In genomic region chr9:20562051-20562450, GRCh38 we compare ENCODE assay signal across 14 cellular contexts.
DNase-seq lines count a peak whose midpoint lies in the region; ATAC-seq, FAIRE-seq and TF ChIP-seq lines count a peak whose summit lies in the region.
"Had no signal": no experiment of that assay in that cellular context is flagged by ENCODE, and none has a peak within 500 bp of the region (broad histone marks: within the 10 kb centered on the region; RNA-seq: fewer than 3 reads in every experiment).

No MANE protein-coding gene starts in this region.

- H2AFZ ChIP-seq in GM12878 (ENCODE audit: control insufficient read depth, low read depth, low read length), result no peak overlapping the region
- no peak overlapping the region for H2AFZ ChIP-seq in SK-N-SH (ENCODE audit: low read depth)

- CTCF ChIA-PET in CD4-positive, alpha-beta memory T cell (lab: Charles Lee; ENCODE audit: partially characterized antibody), result interaction anchor here (1.3 kb wide), 1 partner anchor 8 kb away, joined by 3 read pairs; no protein-coding TSS in a partner anchor
- CTCF ChIA-PET in GM12878 (lab: Yijun Ruan, JAX), result interaction anchor here (1.4 kb wide), 1 partner anchor 49 kb away, joined by 4 read pairs; no protein-coding TSS in a partner anchor
- CTCF ChIA-PET in SK-N-SH (lab: Yijun Ruan, JAX), result no interaction called here

- H3K4me1 Mint-ChIP-seq in CD4-positive, alpha-beta memory T cell, result peaks cover 52 to 91% (median 80%) of the 10 kb centered on the region in 4 donors
- peaks cover 42 to 97% (median 85%) of the 10 kb centered on the region in 4 donors for H3K4me1 Mint-ChIP-seq in naive thymus-derived CD8-positive, alpha-beta T cell

- no peaks in the 10 kb centered on the region for H4K20me1 ChIP-seq in GM12878 (ENCODE audit: control insufficient read depth, insufficient read depth)
- H4K20me1 ChIP-seq in SK-N-SH (ENCODE audit: insufficient read depth), result no peaks in the 10 kb centered on the region

- no peaks in the 10 kb centered on the region for H3K27me3 Mint-ChIP-seq in CD4-positive, alpha-beta memory T cell
- no peaks in the 10 kb centered on the region for H3K27me3 Mint-ChIP-seq in naive thymus-derived CD8-positive, alpha-beta T cell

- H3K27ac ChIP-seq in CD4-positive, alpha-beta memory T cell (ENCODE audit: low read depth, low read length), result no peak overlapping the region
- H3K27ac ChIP-seq in GM12878 (ENCODE audit: control insufficient read depth, insufficient read depth) (no peak overlapping the region), SK-N-SH (ENCODE audit: low read depth in 2 of 2, low read length in 1 of 2) (no peak overlapping the region), heart right ventricle (no peak overlapping the region)
- H3K27ac ChIP-seq: prostate gland had no signal

- TF ChIP-seq POLR2A in GM12878 (IDR thresholded peaks at IDR 0.05; ENCODE audit: low read depth, low read length), result no peak

- peak overlapping the region in 3 of 7 donors; percentile 1 to 42 (median 5) for H3K27ac Mint-ChIP-seq in CD4-positive, alpha-beta memory T cell
- H3K27ac Mint-ChIP-seq in naive thymus-derived CD8-positive, alpha-beta T cell, result peak overlapping the region in 2 of 10 donors; percentile 49 to 66

- H3K4me1 ChIP-seq in CD4-positive, alpha-beta memory T cell (ENCODE audit: insufficient read depth, low read length), result peaks cover 62% of the 10 kb centered on the region
- H3K4me1 ChIP-seq in GM12878 (ENCODE audit: control insufficient read depth, insufficient read depth, low read length) (peaks cover 20% of the 10 kb centered on the region), SK-N-SH (ENCODE audit: control insufficient read depth in 1 of 2, insufficient read depth in 2 of 2, low read depth in 1 of 2, low read length in 1 of 2) (peaks cover 0 to 10% of the 10 kb centered on the region in 2 experiments; a peak in 3 of 4 replicates), heart right ventricle (peaks cover 3 to 61% (median 27%) of the 10 kb centered on the region in 9 donors)

- BruUV-seq in GM12878 (replicated peaks; lab: Mats Ljungman, UMichigan), result no TSS peak

- H3K79me2 ChIP-seq in GM12878 (ENCODE audit: control insufficient read depth, insufficient read depth, low read length) (peaks cover 59% of the 10 kb centered on the region), SK-N-SH (ENCODE audit: insufficient read depth) (no peaks in the 10 kb centered on the region)

- H3K4me3 Mint-ChIP-seq in CD4-positive, alpha-beta memory T cell, result peak overlapping the region in 6 of 8 donors; percentile 11 to 68 (median 31)
- H3K4me3 Mint-ChIP-seq in naive thymus-derived CD8-positive, alpha-beta T cell, result peak overlapping the region in 2 of 10 donors; percentile 26 to 31
- H3K4me3 Mint-ChIP-seq: immature natural killer cell had no signal

- H3K9ac ChIP-seq in GM12878 (ENCODE audit: control insufficient read depth, insufficient read depth, low read length), result no peak overlapping the region
- no peak overlapping the region for H3K9ac ChIP-seq in SK-N-SH

- TF ChIP-seq RAD21 in GM12878 (IDR thresholded peaks at IDR 0.05; ENCODE audit: insufficient read depth, low read depth, low read length) (no peak), SK-N-SH (IDR thresholded peaks at IDR 0.05; ENCODE audit: low read length) (no peak)

- ATAC-seq in GM18867 (IDR thresholded peaks at IDR 0.05; ENCODE audit: unreplicated experiment) (peak; percentile 51), HG03558 (IDR thresholded peaks at IDR 0.05; ENCODE audit: extremely low read depth, unreplicated experiment) (peak; percentile 43), GM12878 (peak; percentile 60), heart right ventricle (no peak)
- no peak for ATAC-seq in naive thymus-derived CD8-positive, alpha-beta T cell

- RAD21 ChIA-PET in GM12878 (lab: Charles Lee; ENCODE audit: unreplicated experiment), result interaction anchor here (1.4 to 2.0 kb wide), 3 partner anchors 8 to 60 kb away, joined by 3 to 11 read pairs (median 7); partner anchors contain the start of gene MLLT3

- no peaks in the 10 kb centered on the region for H3K9me2 ChIP-seq in SK-N-SH

- no peaks in the 10 kb centered on the region for H3K27me3 ChIP-seq in CD4-positive, alpha-beta memory T cell (ENCODE audit: insufficient read depth, low read length)
- no peaks in the 10 kb centered on the region for H3K27me3 ChIP-seq in GM12878 (replicated peaks in 1 of 2; ENCODE audit: control insufficient read depth in 2 of 2, insufficient read depth in 2 of 2, low read length in 1 of 2)
- no peaks in the 10 kb centered on the region for H3K27me3 ChIP-seq in SK-N-SH (ENCODE audit: insufficient read depth)
- no peaks in the 10 kb centered on the region for H3K27me3 ChIP-seq in heart right ventricle

- H3K4me2 ChIP-seq in GM12878 (ENCODE audit: control insufficient read depth, insufficient read depth) (no peak overlapping the region; the same call in 1 of the 2 replicates), SK-N-SH (no peak overlapping the region)

- FAIRE-seq in GM12878 (lab: Jason Lieb, UNC), result no peak

- no peak overlapping the region for H3K4me3 ChIP-seq in CD4-positive, alpha-beta memory T cell (ENCODE audit: low read length in 2 of 2)
- H3K4me3 ChIP-seq in GM12878 (no peak overlapping the region), SK-N-SH (ENCODE audit: low read depth in 2 of 2, low read length in 1 of 2) (no peak overlapping the region), heart right ventricle (no peak overlapping the region)
- H3K4me3 ChIP-seq: prostate gland had no signal

- POLR2A ChIA-PET in CD4-positive, alpha-beta memory T cell (lab: Charles Lee; ENCODE audit: partially characterized antibody), result interaction anchor here (1.2 kb wide), 1 partner anchor 60 kb away, joined by 3 read pairs; the partner anchor contains the start of gene MLLT3
- POLR2A ChIA-PET in GM12878 (lab: Charles Lee), result interaction anchor here (1.5 kb wide), 1 partner anchor 60 kb away, joined by 4 read pairs; the partner anchor contains the start of gene MLLT3
- POLR2A ChIA-PET in naive thymus-derived CD8-positive, alpha-beta T cell (lab: Charles Lee), result no interaction called here
- POLR2A ChIA-PET in SK-N-SH (lab: Yijun Ruan, JAX), result no interaction called here

- peaks cover 0 to 4% of the 10 kb centered on the region in 2 donors for H3K36me3 Mint-ChIP-seq in CD4-positive, alpha-beta memory T cell
- no peaks in the 10 kb centered on the region for H3K36me3 Mint-ChIP-seq in naive thymus-derived CD8-positive, alpha-beta T cell
- H3K36me3 Mint-ChIP-seq: immature natural killer cell had no signal

- H3K36me3 ChIP-seq in CD4-positive, alpha-beta memory T cell (ENCODE audit: insufficient read depth, low read length), result no peaks in the 10 kb centered on the region
- H3K36me3 ChIP-seq in GM12878 (ENCODE audit: control insufficient read depth in 2 of 2, insufficient read depth in 2 of 2, low read length in 1 of 2) (no peaks in the 10 kb centered on the region), SK-N-SH (replicated peaks in 1 of 2; ENCODE audit: control insufficient read depth in 1 of 2, insufficient read depth in 2 of 2, low read length in 1 of 2) (no peaks in the 10 kb centered on the region), heart right ventricle (no peaks in the 10 kb centered on the region)
- H3K36me3 ChIP-seq: prostate gland had no signal

- TF ChIP-seq CTCF in GM12878 (IDR thresholded peaks at IDR 0.05 in 2 of 3, conservative IDR thresholded peaks at IDR 0.05 in 1 of 3; ENCODE audit: control insufficient read depth in 2 of 3, extremely low read depth in 1 of 3, insufficient read depth in 1 of 3, low read depth in 3 of 3, low read length in 3 of 3), result no peak
- no peak for TF ChIP-seq CTCF in SK-N-SH (IDR thresholded peaks at IDR 0.05)
- no peak for TF ChIP-seq CTCF in heart right ventricle (IDR thresholded peaks at IDR 0.05)

- no peaks in the 10 kb centered on the region for H3K9me3 ChIP-seq in CD4-positive, alpha-beta memory T cell (ENCODE audit: control insufficient read depth in 1 of 2, low read length in 2 of 2)
- H3K9me3 ChIP-seq in GM12878 (replicated peaks; ENCODE audit: control insufficient read depth, insufficient read depth, low read length), result no peaks in the 10 kb centered on the region
- H3K9me3 ChIP-seq in SK-N-SH, result no peaks in the 10 kb centered on the region
- H3K9me3 ChIP-seq in heart right ventricle, result no peaks in the 10 kb centered on the region
- H3K9me3 ChIP-seq: prostate gland had no signal

- no peak for DNase-seq in CD4-positive, alpha-beta memory T cell
- DNase-seq in GM12878 (ENCODE audit: low read depth, low spot score) (no peak), cerebellar cortex (ENCODE audit: low spot score) (no peak), SK-N-SH (no peak), heart right ventricle (no peak)
- no peak for DNase-seq in naive thymus-derived CD8-positive, alpha-beta T cell
- DNase-seq: cortex of kidney; immature natural killer cell; NCI-H1105 treated with DMSO at 0.1 percent for 48 hours; stimulated activated CD4-positive, alpha-beta T cell treated with anti-CD3 and anti-CD28 coated beads, Interleukin-2, amount 100 ng/mL, for 24 hours; stimulated activated naive CD4-positive, alpha-beta T cell treated with Interleukin-2 at 50 U/mL for 16 hours had no signal

- SMC1A ChIA-PET in GM12878 (lab: Charles Lee; ENCODE audit: uncharacterized antibody, unreplicated experiment), result interaction anchor here (0.8 to 1.4 kb wide), 2 partner anchors 10 to 14 kb away, joined by 3 to 5 read pairs; no protein-coding TSS in a partner anchor

- intact Hi-C loops in CD4-positive, alpha-beta memory T cell (cut with micrococcal nuclease), result no loop called here
- intact Hi-C loops in GM12878 (cut with micrococcal nuclease; ENCODE audit: unreplicated experiment), result no loop called here
- intact Hi-C loops in heart right ventricle (cut with DNase I), result loop anchor here in 1 of 10 donors (5.0 kb wide), 1 partner anchor 40 kb away; no protein-coding TSS in a partner anchor

- no peaks in the 10 kb centered on the region for H3K9me3 Mint-ChIP-seq in CD4-positive, alpha-beta memory T cell
- no peaks in the 10 kb centered on the region for H3K9me3 Mint-ChIP-seq in naive thymus-derived CD8-positive, alpha-beta T cell
- H3K9me3 Mint-ChIP-seq: immature natural killer cell had no signal

- TF ChIP-seq EP300 in GM12878 (IDR thresholded peaks at IDR 0.05; ENCODE audit: borderline replicate concordance in 1 of 2, control insufficient read depth in 1 of 2, low read depth in 2 of 2, low read length in 2 of 2) (no peak), SK-N-SH (IDR thresholded peaks at IDR 0.05; ENCODE audit: borderline replicate concordance in 1 of 2, low read depth in 1 of 2, low read length in 1 of 2) (no peak)

- WGBS in GM12878 (ENCODE audit: insufficient coverage, insufficient replicate concordance, low lambda C conversion rate, missing lambda C conversion rate), result 54% methylated on average over 2 of the region's 2 CpGs
- WGBS in SK-N-SH (ENCODE audit: low lambda C conversion rate), result 98% methylated on average over 2 of the region's 2 CpGs
- 95 to 100% methylated on average over 2 of the region's 2 CpGs for WGBS in heart right ventricle, 2 donors

- in situ Hi-C loops in GM12878 (cut with MboI), result no loop called here

- H3F3A ChIP-seq in SK-N-SH (replicated peaks; ENCODE audit: insufficient read depth), result no peaks in the 10 kb centered on the region

TF ChIP-seq in GM12878, 131 proteins besides CTCF, POLR2A, EP300 and RAD21 (continues in another document):
- no peak for TF ChIP-seq CHD2 (IDR thresholded peaks at IDR 0.05; ENCODE audit: borderline replicate concordance, low read depth, low read length)
- peak; percentile 67 for TF ChIP-seq RUNX3 (IDR thresholded peaks at IDR 0.05; ENCODE audit: low read length)

TF ChIP-seq in SK-N-SH, 30 proteins besides CTCF, POLR2A, EP300 and RAD21 (continues in another document):
- no peak for TF ChIP-seq JUND (IDR thresholded peaks at IDR 0.05)
- no peak for TF ChIP-seq SMC3 (IDR thresholded peaks at IDR 0.05; ENCODE audit: low read depth, low read length)

Comparison
In these comparisons a context has a peak if more than half of its experiments do, and no peak if none do; other contexts are left out.
1. ATAC-seq: peak in GM18867 (single experiment), HG03558 (single experiment) and GM12878 (single experiment); none in naive thymus-derived CD8-positive, alpha-beta T cell (0 of 2) and heart right ventricle (0 of 8).
2. POLR2A ChIA-PET loops: an anchor here in CD4-positive, alpha-beta memory T cell (1.2 kb wide) and GM12878 (1.5 kb wide); none called in naive thymus-derived CD8-positive, alpha-beta T cell and SK-N-SH.